ENCODE assay signal across 8 cellular contexts in genomic region chr14:88824314-88825077, GRCh38.
A peak's percentile ranks its signal among the peaks of the same experiment; 100 is the strongest.
DNase-seq lines count a peak whose midpoint lies in the region; ATAC-seq lines count a peak whose summit lies in the region.

Gene TTC8 (plus strand): TSS chr14:88824651. CDS start chr14:88824708, 57 bp downstream.

- DNase-seq in C1 segment of cervical spinal cord (lab: John Stamatoyannopoulos, UW) (peak; percentile 56 to 92 (median 82)), NCI-H69 (lab: John Stamatoyannopoulos, UW) (peak; percentile 96), dedifferentiated amniotic fluid mesenchymal stem cell (ENCODE audit: extremely low spot score) (peak; percentile 85), left kidney (ENCODE audit: low read depth, low spot score) (peak; percentile 96)
- peak; percentile 82 for DNase-seq in activated CD4-positive, alpha-beta T cell treated with anti-CD3 and anti-CD28 coated beads, Interleukin-2, amount 50 U/mL, for 1 hour
- peak; percentile 83 for DNase-seq in stimulated activated CD4-positive, alpha-beta T cell treated with anti-CD3 and anti-CD28 coated beads, Interleukin-1b, Interleukin-23, amount 100 ng/mL, for 48 hours

- peak; percentile 94 for ATAC-seq in GM19351 (IDR thresholded peaks at IDR 0.05; ENCODE audit: unreplicated experiment)
- peak; percentile 97 for ATAC-seq in HG03520 (IDR thresholded peaks at IDR 0.05; ENCODE audit: unreplicated experiment)

Comparison
In these comparisons a context has a peak if more than half of its experiments do, and no peak if none do; other contexts are left out.
1. Peak in every context shown above with its lines: DNase-seq and ATAC-seq.